ENCODE assay signal across 22 cellular contexts in genomic region chr19:34213283-34213682, GRCh38.
"Had no signal": no experiment of that assay in that cellular context is flagged by ENCODE, and none has a peak within 500 bp of the region (broad histone marks: within the 10 kb centered on the region; RNA-seq: fewer than 3 reads in every experiment).

No MANE protein-coding gene starts in this region.

- H3K27ac ChIP-seq: colonic mucosa, esophagus squamous epithelium, gastrocnemius medialis, heart right ventricle, left lung, lower lobe of right lung had no signal

- H3K36me3 ChIP-seq: colonic mucosa had no signal

- DNase-seq: colonic mucosa; cortex of kidney; effector memory CD4-positive, alpha-beta T cell; esophagus squamous epithelium; foreskin fibroblast; foreskin melanocyte; gastrocnemius medialis; glutamatergic neuron; head of caudate nucleus; heart right ventricle; hippocampal formation; left cardiac atrium; left lung; left ventricle myocardium superior; lower lobe of right lung; mesenchymal stem cell; mucosa of descending colon; naive B cell had no signal

- H3K4me1 ChIP-seq: colonic mucosa had no signal

- H3K9me3 ChIP-seq: colonic mucosa, esophagus squamous epithelium, gastrocnemius medialis, heart right ventricle, left lung, lower lobe of right lung, mucosa of descending colon had no signal

- H3K27ac Mint-ChIP-seq: dendritic cell treated with granulocyte-macrophage colony-stimulating factor and Interleukin-4, amounts not matched to agents 40 ng/mL and 50 ng/mL, for 4 days had no signal

- H3K27me3 ChIP-seq: colonic mucosa, esophagus squamous epithelium, gastrocnemius medialis, heart right ventricle, left lung had no signal

- H3K4me3 ChIP-seq: colonic mucosa, esophagus squamous epithelium, gastrocnemius medialis, heart right ventricle, left lung, lower lobe of right lung, mucosa of descending colon had no signal

- H3K4me3 Mint-ChIP-seq: dendritic cell treated with granulocyte-macrophage colony-stimulating factor and Interleukin-4, amounts not matched to agents 40 ng/mL and 50 ng/mL, for 4 days; mesothelial cell of epicardium; naive B cell had no signal

- H3K27me3 Mint-ChIP-seq: dendritic cell treated with granulocyte-macrophage colony-stimulating factor and Interleukin-4, amounts not matched to agents 40 ng/mL and 50 ng/mL, for 4 days; naive B cell had no signal

- ATAC-seq: gastrocnemius medialis, heart right ventricle, left cardiac atrium, left lung, left ventricle myocardium superior, lower lobe of right lung, mucosa of descending colon had no signal

- FAIRE-seq: endothelial cell of umbilical vein, keratinocyte had no signal

- H3K36me3 Mint-ChIP-seq: naive B cell had no signal
